Comparison of ENCODE assay signal across 1 cellular context in genomic region chr2:230828272-230828961, GRCh38.
TF ChIP-seq lines count a peak whose summit lies in the region.

No MANE protein-coding gene starts in this region.

TF ChIP-seq in HepG2, 621 proteins besides CTCF, POLR2A, EP300 and RAD21 (continued from another document):
- TF ChIP-seq ZNF784 (CRISPR knock-in tag; IDR thresholded peaks at IDR 0.05; ENCODE audit: borderline replicate concordance), result no peak
- no peak for TF ChIP-seq ZNF354B (CRISPR knock-in tag; IDR thresholded peaks at IDR 0.05)
- TF ChIP-seq ETV6 (CRISPR knock-in tag; conservative IDR thresholded peaks at IDR 0.05), result no peak
